Comparison of ENCODE assay signal across 2 cellular contexts in the genomic region with DNA sequence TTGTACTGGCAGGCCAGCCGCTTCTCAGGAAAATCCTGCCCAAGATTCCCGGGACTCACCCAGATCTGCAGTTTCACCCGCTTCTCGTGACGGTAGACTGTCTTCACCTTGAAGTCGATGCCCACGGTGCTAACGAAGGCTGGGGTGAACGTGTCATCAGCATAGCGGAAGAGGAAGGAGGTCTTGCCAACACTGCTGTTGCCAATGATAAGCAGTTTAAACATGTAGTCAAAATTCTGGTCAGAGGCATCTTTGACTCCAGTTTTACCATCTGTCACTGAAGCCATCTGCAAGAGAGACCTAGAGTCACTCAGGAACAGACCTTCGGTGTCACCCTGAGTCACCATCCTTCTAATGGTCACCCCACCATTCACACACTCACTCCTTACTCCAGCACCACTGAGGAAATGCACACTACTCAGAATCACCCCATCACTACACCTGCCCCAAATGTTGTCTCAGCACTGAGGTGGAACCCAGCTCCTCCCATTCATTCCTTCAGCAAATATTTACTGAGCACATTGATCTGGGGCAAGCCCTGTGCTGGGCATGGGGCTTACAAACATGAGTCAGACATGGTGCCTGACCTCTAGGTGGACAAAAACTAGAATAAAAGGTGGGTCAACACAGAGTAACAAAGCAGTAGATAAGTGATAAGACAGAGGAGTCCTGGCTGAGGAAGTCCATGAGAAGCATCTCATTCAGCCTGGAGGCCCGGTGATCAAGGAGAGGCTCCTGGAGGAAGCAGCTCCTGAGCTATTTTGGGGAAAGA.
TF ChIP-seq lines count a peak whose summit lies in the region.

No MANE protein-coding gene starts in this region.

TF ChIP-seq in HCT116, 20 proteins besides CTCF, POLR2A, EP300 and RAD21:
- TF ChIP-seq SRF (IDR thresholded peaks at IDR 0.05; ENCODE audit: low read depth), result no peak
- no peak for TF ChIP-seq REST (IDR thresholded peaks at IDR 0.05; ENCODE audit: low read depth)
- TF ChIP-seq ZFX (IDR thresholded peaks at IDR 0.05), result no peak
- no peak for TF ChIP-seq EGR1 (IDR thresholded peaks at IDR 0.05; ENCODE audit: low read depth)

TF ChIP-seq in H1, 55 proteins besides CTCF, POLR2A, EP300 and RAD21:
- no peak for TF ChIP-seq CEBPB (IDR thresholded peaks at IDR 0.05; ENCODE audit: low read depth, low read length)
- TF ChIP-seq CTBP2 (IDR thresholded peaks at IDR 0.05; ENCODE audit: borderline replicate concordance, insufficient read depth, insufficient read length, low read length), result no peak
- no peak for TF ChIP-seq CBX8 (IDR thresholded peaks at IDR 0.05; ENCODE audit: borderline replicate concordance, low read depth, low read length)
- no peak for TF ChIP-seq SIRT6 (IDR thresholded peaks at IDR 0.05; ENCODE audit: low read length)
- no peak for TF ChIP-seq GABPA (IDR thresholded peaks at IDR 0.05; ENCODE audit: borderline replicate concordance, insufficient read depth, low read length)
- TF ChIP-seq FOSL1 (IDR thresholded peaks at IDR 0.05; ENCODE audit: insufficient read depth, low read depth, low read length), result no peak
- TF ChIP-seq KDM5A (IDR thresholded peaks at IDR 0.05; ENCODE audit: low read length), result no peak
- no peak for TF ChIP-seq POU5F1 (IDR thresholded peaks at IDR 0.05; ENCODE audit: low read depth, low read length)
- TF ChIP-seq, protein P1, sequence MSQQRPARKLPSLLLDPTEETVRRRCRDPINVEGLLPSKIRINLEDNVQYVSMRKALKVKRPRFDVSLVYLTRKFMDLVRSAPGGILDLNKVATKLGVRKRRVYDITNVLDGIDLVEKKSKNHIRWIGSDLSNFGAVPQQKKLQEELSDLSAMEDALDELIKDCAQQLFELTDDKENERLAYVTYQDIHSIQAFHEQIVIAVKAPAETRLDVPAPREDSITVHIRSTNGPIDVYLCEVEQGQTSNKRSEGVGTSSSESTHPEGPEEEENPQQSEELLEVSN (IDR thresholded peaks at IDR 0.05), result no peak
- no peak for TF ChIP-seq SUZ12 (IDR thresholded peaks at IDR 0.05; ENCODE audit: low read length)
- TF ChIP-seq ZNF274 (IDR thresholded peaks at IDR 0.05; ENCODE audit: borderline replicate concordance, extremely low read depth, low read length), result no peak
- no peak for TF ChIP-seq CHD2 (IDR thresholded peaks at IDR 0.05; ENCODE audit: low read length)
- no peak for TF ChIP-seq EGR1 (IDR thresholded peaks at IDR 0.05; ENCODE audit: borderline replicate concordance, low read depth, low read length)
- TF ChIP-seq RBBP5 (IDR thresholded peaks at IDR 0.05; ENCODE audit: borderline replicate concordance, low read depth, low read length), result no peak
- TF ChIP-seq TAF7 (optimal IDR thresholded peaks at IDR 0.05; ENCODE audit: borderline replicate concordance, low read depth, low read length), result no peak
- TF ChIP-seq TEAD4 (IDR thresholded peaks at IDR 0.05; ENCODE audit: low read depth, low read length), result no peak
- no peak for TF ChIP-seq CHD1 (IDR thresholded peaks at IDR 0.05; ENCODE audit: low read depth, low read length)
- TF ChIP-seq RFX5 (IDR thresholded peaks at IDR 0.05; ENCODE audit: borderline replicate concordance, low read depth, low read length), result no peak
